In genomic region chr2:21102356-21102755, GRCh38 we compare ENCODE assay signal across 20 cellular contexts. TPM values are rescaled to one million over a fixed set of nuclear protein-coding genes. Genes with fewer than 3 reads are reported as not detected.
DNase-seq lines count a peak whose midpoint lies in the region; ATAC-seq and TF ChIP-seq lines count a peak whose summit lies in the region.
"Had no signal": no experiment of that assay in that cellular context is flagged by ENCODE, and none has a peak within 500 bp of the region (broad histone marks: within the 10 kb centered on the region; RNA-seq: fewer than 3 reads in every experiment).

No MANE protein-coding gene starts in this region.

- no peak for TF ChIP-seq POLR2A in NB4 (IDR thresholded peaks at IDR 0.05; ENCODE audit: extremely low read depth, insufficient read length)
- no peak for TF ChIP-seq POLR2A in spleen (IDR thresholded peaks at IDR 0.05)

- no peak overlapping the region for H2AFZ ChIP-seq in mammary epithelial cell (ENCODE audit: low read depth, low read length)

- H3K27me3 Mint-ChIP-seq in activated T-cell treated with anti-CD3 and anti-CD28 coated beads, Interleukin-2, amount 50 U/mL, for 4 hours (ENCODE audit: low read depth) = peaks cover 2% of the 10 kb centered on the region

- BruUV-seq in mammary epithelial cell (replicated peaks; lab: Mats Ljungman, UMichigan) = no TSS peak

- H3K9me3 Mint-ChIP-seq in activated T-cell treated with anti-CD3 and anti-CD28 coated beads, Interleukin-2, amount 50 U/mL, for 4 hours = no peaks in the 10 kb centered on the region
- H3K9me3 Mint-ChIP-seq: CD8-positive, alpha-beta T cell; H9 had no signal

- in situ Hi-C loops in mammary epithelial cell (cut with MboI; ENCODE audit: low sequenced_read_pairs in 2 of 2) = no loop called here

- no peak overlapping the region for H3K27ac ChIP-seq in BLaER1
- no peak overlapping the region for H3K27ac ChIP-seq in spleen
- H3K27ac ChIP-seq in mammary epithelial cell (ENCODE audit: insufficient read depth, low read depth, low read length) = no peak overlapping the region
- H3K27ac ChIP-seq: KMS-11 had no signal

- H3K4me3 Mint-ChIP-seq in activated T-cell treated with anti-CD3 and anti-CD28 coated beads, Interleukin-2, amount 50 U/mL, for 4 hours = no peak overlapping the region
- H3K4me3 Mint-ChIP-seq: CD8-positive, alpha-beta T cell; H9 had no signal

- H3K36me3 ChIP-seq in BLaER1 (no peaks in the 10 kb centered on the region), spleen (no peaks in the 10 kb centered on the region), mammary epithelial cell (ENCODE audit: insufficient read depth, low read length) (no peaks in the 10 kb centered on the region)

- H3K79me2 ChIP-seq in mammary epithelial cell (ENCODE audit: insufficient read depth, low read length) = no peaks in the 10 kb centered on the region

- intact Hi-C loops in spleen (cut with DNase I; ENCODE audit: low total_unique reads) = no loop called here
- intact Hi-C loops in mammary epithelial cell (cut with micrococcal nuclease) = no loop called here

- DNase-seq in COLO668 (lab: John Stamatoyannopoulos, UW; ENCODE audit: unreplicated experiment) = peak; percentile 64
- DNase-seq in NB4 (ENCODE audit: low read depth) = no peak
- peak; percentile 58 for DNase-seq in spleen
- no peak for DNase-seq in activated T-cell treated with anti-CD3 and anti-CD28 coated beads, Interleukin-2, amount 50 U/mL, for 4 hours
- no peak for DNase-seq in NCI-H524 treated with DMSO at 0.1 percent for 48 hours (lab: John Stamatoyannopoulos, UW)
- DNase-seq in mammary epithelial cell = no peak
- DNase-seq: ACHN; CD8-positive, alpha-beta T cell; COR-L47; DMS 273 treated with DMSO at 0.1 percent for 48 hours; DMS79; GDM1; H9 had no signal

- CTCF ChIA-PET in mammary epithelial cell (lab: Charles Lee; ENCODE audit: low non-redundant PET) = no interaction called here

- H3K4me1 ChIP-seq in BLaER1 = peaks cover 19% of the 10 kb centered on the region
- H3K4me1 ChIP-seq in spleen = no peaks in the 10 kb centered on the region
- no peaks in the 10 kb centered on the region for H3K4me1 ChIP-seq in mammary epithelial cell (ENCODE audit: insufficient read depth, low read length)

- H3K4me1 Mint-ChIP-seq in activated T-cell treated with anti-CD3 and anti-CD28 coated beads, Interleukin-2, amount 50 U/mL, for 4 hours (ENCODE audit: low read depth) = no peaks in the 10 kb centered on the region

- H3K4me3 ChIP-seq in BLaER1 (no peak overlapping the region), NB4 (ENCODE audit: low read depth, low read length) (peak overlapping the region; percentile 35), spleen (no peak overlapping the region), mammary epithelial cell (replicated peaks in 1 of 3; ENCODE audit: insufficient read depth in 1 of 3, low read depth in 2 of 3, low read length in 3 of 3) (no peak overlapping the region)

- H3K9me3 ChIP-seq in BLaER1 (no peaks in the 10 kb centered on the region), spleen (peaks cover 0 to 6% (median 0%) of the 10 kb centered on the region in 8 donors), mammary epithelial cell (replicated peaks; ENCODE audit: insufficient read depth, low read length) (no peaks in the 10 kb centered on the region)

- TF ChIP-seq CTCF in NB4 (IDR thresholded peaks at IDR 0.05; ENCODE audit: low read depth, low read length) (no peak), spleen (IDR thresholded peaks at IDR 0.05 in 8 of 11, conservative IDR thresholded peaks at IDR 0.05 in 3 of 11) (no peak), mammary epithelial cell (conservative IDR thresholded peaks at IDR 0.05 in 1 of 2, IDR thresholded peaks at IDR 0.05 in 1 of 2; ENCODE audit: extremely low read depth in 1 of 2, insufficient read depth in 1 of 2, low read depth in 1 of 2, low read length in 2 of 2) (no peak)

- H3K27me3 ChIP-seq in BLaER1 = peaks cover 94% of the 10 kb centered on the region
- H3K27me3 ChIP-seq in spleen (replicated peaks in 1 of 7) = no peaks in the 10 kb centered on the region
- H3K27me3 ChIP-seq in mammary epithelial cell (ENCODE audit: insufficient read depth, low read length) = no peaks in the 10 kb centered on the region

- dilution Hi-C loops in mammary epithelial cell (cut with HindIII; ENCODE audit: low sequenced_read_pairs) = no loop called here

- H3K36me3 Mint-ChIP-seq in activated T-cell treated with anti-CD3 and anti-CD28 coated beads, Interleukin-2, amount 50 U/mL, for 4 hours (ENCODE audit: insufficient read depth) = no peaks in the 10 kb centered on the region
- H3K36me3 Mint-ChIP-seq: CD8-positive, alpha-beta T cell had no signal

- no peak for ATAC-seq in HG02981 (IDR thresholded peaks at IDR 0.05; ENCODE audit: unreplicated experiment)
- no peak for ATAC-seq in activated T-cell treated with anti-CD3 and anti-CD28 coated beads, Interleukin-2, amount 50 U/mL, for 4 hours
- ATAC-seq: CD8-positive, alpha-beta T cell had no signal

- peak overlapping the region; percentile 84 for H3K4me2 ChIP-seq in BLaER1
- H3K4me2 ChIP-seq in mammary epithelial cell (ENCODE audit: insufficient read depth, low read depth, low read length) = no peak overlapping the region
- H3K4me2 ChIP-seq: KMS-11 had no signal

- H4K20me1 ChIP-seq in BLaER1 = peaks cover 50% of the 10 kb centered on the region; the same call in 1 of the 2 replicates
- H4K20me1 ChIP-seq in mammary epithelial cell (ENCODE audit: insufficient read depth, low read length) = no peaks in the 10 kb centered on the region

- H3K9ac ChIP-seq in BLaER1 (no peak overlapping the region), mammary epithelial cell (ENCODE audit: insufficient read depth, low read length) (no peak overlapping the region)
- H3K9ac ChIP-seq: KMS-11 had no signal

- WGBS in spleen, 5 donors = 86 to 96% (median 93%) methylated on average over 12 of the region's 12 CpGs
- 82% methylated on average over 9 of the region's 12 CpGs for WGBS in mammary epithelial cell (ENCODE audit: low coverage, missing lambda C conversion rate)

RNA-seq across cellular contexts. Expression of gene TDRD15, which starts 21.4 kb away (rescaled TPM):
- total RNA-seq in spleen = under 1 TPM; 0.09 to 0.98 (median 0.70) TPM
- under 1 TPM; 0.02 to 0.07 (median 0.06) TPM for polyA plus RNA-seq in spleen
- total RNA-seq in activated T-cell treated with anti-CD3 and anti-CD28 coated beads, Interleukin-2, amount 50 U/mL, for 4 hours = not detected
- not detected for total RNA-seq in mammary epithelial cell
- not detected for polyA plus RNA-seq in mammary epithelial cell
- not detected for polyA minus RNA-seq in mammary epithelial cell
- total RNA-seq: CD8-positive, alpha-beta T cell; H1; H9; HT-29 had no signal
- polyA plus RNA-seq: BJ, H1 had no signal

RNA-seq across cellular contexts. Expression of gene APOB, which starts 58.5 kb away (rescaled TPM):
- total RNA-seq in spleen = 1 to 10 TPM in 4 of 7 donors, under 1 TPM in 3; 0.07 to 2.5 (median 1.2) TPM
- under 1 TPM; 0.02 to 0.03 (median 0.02) TPM for polyA plus RNA-seq in spleen
- 1 to 10 TPM in 1 of 3 donors, under 1 TPM in 2; 0.82 to 1.1 (median 0.95) TPM for total RNA-seq in activated T-cell treated with anti-CD3 and anti-CD28 coated beads, Interleukin-2, amount 50 U/mL, for 4 hours
- total RNA-seq in mammary epithelial cell = not detected
- not detected for polyA plus RNA-seq in mammary epithelial cell
- 1.8 TPM for polyA minus RNA-seq in mammary epithelial cell
- total RNA-seq: CD8-positive, alpha-beta T cell; Daoy; HT-29 had no signal

Comparison
In these comparisons a context has a peak if more than half of its experiments do, and no peak if none do; other contexts are left out.
1. DNase-seq: peak in COLO668 (single experiment) and spleen (single experiment); none in NB4 (single experiment), activated T-cell treated with anti-CD3 and anti-CD28 coated beads, Interleukin-2, amount 50 U/mL, for 4 hours (single experiment), NCI-H524 treated with DMSO at 0.1 percent for 48 hours (single experiment) and mammary epithelial cell (single experiment).